8 cellular contexts compared by ENCODE assay signal in the genomic region with DNA sequence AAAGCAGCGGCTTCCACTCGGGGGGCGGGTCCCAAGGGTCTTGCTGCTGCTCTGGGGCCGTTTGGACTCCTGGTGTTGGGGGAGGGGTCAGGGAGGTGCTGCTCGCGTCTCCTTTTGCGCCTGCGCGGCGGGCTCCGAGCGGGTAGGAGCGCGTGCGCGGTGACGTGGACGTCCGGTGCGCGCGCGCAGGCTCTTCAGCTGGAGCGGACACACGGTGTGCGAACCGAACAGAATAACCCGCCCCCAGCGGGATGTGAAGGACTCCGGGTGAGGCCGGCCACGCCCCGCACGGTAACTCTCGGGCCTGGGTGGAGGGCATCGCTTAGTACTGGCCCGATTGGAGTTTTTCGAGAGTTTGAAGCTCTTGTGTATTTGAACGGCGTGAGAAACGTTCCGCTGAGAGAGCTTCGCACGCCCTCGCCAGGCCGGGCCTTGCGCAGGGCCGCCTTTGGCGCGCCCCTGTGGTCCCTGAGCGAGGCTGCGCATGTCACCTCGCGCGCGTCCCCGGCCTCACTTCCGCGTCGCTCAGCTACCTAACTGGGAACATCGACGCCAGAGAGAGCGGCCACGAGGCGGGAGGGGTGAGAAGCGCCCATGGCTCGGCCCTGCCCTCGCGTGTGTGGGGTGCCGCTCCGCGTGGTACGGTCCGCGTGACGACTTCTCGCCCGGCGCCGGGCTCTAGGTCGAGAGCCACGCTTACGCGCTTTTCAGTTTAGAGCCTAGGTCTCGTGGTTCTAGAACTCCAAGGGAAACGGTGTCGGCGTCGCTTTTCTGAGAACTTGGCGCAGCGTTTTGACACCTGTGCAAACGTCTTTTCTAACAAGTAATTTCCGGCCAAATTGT. TPM values are rescaled to one million over a fixed set of nuclear protein-coding genes. Genes with fewer than 3 reads are reported as not detected.
DNase-seq lines count a peak whose midpoint lies in the region; ATAC-seq and TF ChIP-seq lines count a peak whose summit lies in the region.

TSS of gene MGA (plus strand) at position 171 of the 843 bp plus-strand sequence.

- H3K27me3 Mint-ChIP-seq in activated CD8-positive, alpha-beta T cell treated with anti-CD3 and anti-CD28 coated beads for 36 hours: peaks cover 9% of the 10 kb centered on the region

- POLR2A ChIA-PET in BJ (lab: Charles Lee): interaction anchor here (0.6 kb wide), 2 partner anchors 538 to 1095 kb away, joined by 3 to 4 read pairs; partner anchors contain the start of gene CCDC32
- POLR2A ChIA-PET in activated CD8-positive, alpha-beta T cell treated with anti-CD3 and anti-CD28 coated beads for 36 hours (lab: Charles Lee): interaction anchor here (0.6 to 2.9 kb wide), 8 partner anchors 8 to 1069 kb away, joined by 3 to 17 read pairs (median 6); partner anchors contain the start of gene MAPKBP1

- peak within 1 kb of the TSS; percentile 55 for H3K4me3 ChIP-seq in BJ (ENCODE audit: low read depth, low read length)
- peak within 1 kb of the TSS; percentile 57 for H3K4me3 ChIP-seq in lung

- CTCF ChIA-PET in BJ (lab: Yijun Ruan, JAX): interaction anchor here (0.6 to 1.2 kb wide), 7 partner anchors 12 to 106 kb away, joined by 3 to 4 read pairs (median 3); no protein-coding TSS in a partner anchor
- CTCF ChIA-PET in activated CD8-positive, alpha-beta T cell treated with anti-CD3 and anti-CD28 coated beads for 36 hours (lab: Charles Lee): interaction anchor here (0.6 to 1.8 kb wide), 2 partner anchors 114 to 120 kb away, joined by 3 to 6 read pairs; partner anchors contain the start of gene MAPKBP1

- intact Hi-C loops in activated CD8-positive, alpha-beta T cell treated with anti-CD3 and anti-CD28 coated beads for 36 hours (cut with micrococcal nuclease): no loop called here

- peak; percentile 78 for ATAC-seq in HG03432 (IDR thresholded peaks at IDR 0.05; ENCODE audit: unreplicated experiment)
- ATAC-seq in activated CD8-positive, alpha-beta T cell treated with anti-CD3 and anti-CD28 coated beads for 36 hours: peak; percentile 88
- peak; percentile 85 for ATAC-seq in lung (ENCODE audit: insufficient read depth, low FRiP score)

- peaks cover 5% of the 10 kb centered on the region for H3K9me3 Mint-ChIP-seq in activated CD8-positive, alpha-beta T cell treated with anti-CD3 and anti-CD28 coated beads for 36 hours

- peak; percentile 54 for DNase-seq in BJ (ENCODE audit: low read depth)
- peak; percentile 33 for DNase-seq in NCI-H524 treated with DMSO at 0.1 percent for 48 hours (lab: John Stamatoyannopoulos, UW)
- DNase-seq in activated CD8-positive, alpha-beta T cell treated with anti-CD3 and anti-CD28 coated beads for 36 hours: peak; percentile 92
- peak; percentile 75 for DNase-seq in effector CD4-positive, alpha-beta T cell
- peak; percentile 88 for DNase-seq in lung (ENCODE audit: low spot score)
- peak; percentile 70 to 88 (median 86) for DNase-seq in stimulated activated CD4-positive, alpha-beta T cell treated with anti-CD3 and anti-CD28 coated beads, TNF-alpha, amount 100 ng/mL, for 4 hours (ENCODE audit: low read depth in 3 of 3)

- H3K27me3 ChIP-seq in BJ (ENCODE audit: control insufficient read depth, insufficient read depth, low read length) (no peaks in the 10 kb centered on the region; the same call in 1 of the 2 replicates), lung (ENCODE audit: control insufficient read depth, insufficient read depth) (no peaks in the 10 kb centered on the region)

- peak within 1 kb of the TSS; percentile 93 for H3K27ac Mint-ChIP-seq in activated CD8-positive, alpha-beta T cell treated with anti-CD3 and anti-CD28 coated beads for 36 hours

- TF ChIP-seq POLR2A in GM19193 (IDR thresholded peaks at IDR 0.05; ENCODE audit: extremely low read depth, insufficient read depth, insufficient read length): peak; percentile 84

- peak within 1 kb of the TSS; percentile 86 to 91 for H3K27ac ChIP-seq in lung (ENCODE audit: low read depth in 1 of 2, low read length in 1 of 2)

- WGBS in lung, 2 donors: 1 to 2% methylated on average over 93 of the region's 93 CpGs

- no peaks in the 10 kb centered on the region for H3K9me3 ChIP-seq in lung (ENCODE audit: control insufficient read depth in 2 of 2, insufficient read depth in 1 of 2, low read length in 1 of 2)

- no peaks in the 10 kb centered on the region for H3K36me3 ChIP-seq in BJ (ENCODE audit: control insufficient read depth, insufficient read depth, low read length)
- no peaks in the 10 kb centered on the region for H3K36me3 ChIP-seq in lung (ENCODE audit: control insufficient read depth in 2 of 2, insufficient read depth in 2 of 2, low read length in 2 of 2)

- TF ChIP-seq CTCF in BJ (IDR thresholded peaks at IDR 0.05; ENCODE audit: insufficient read depth, low read depth, low read length): 0 out of 2 replicates have a peak, but pooled peaks have one; percentile 16
- no peak for TF ChIP-seq CTCF in activated CD8-positive, alpha-beta T cell treated with anti-CD3 and anti-CD28 coated beads for 36 hours (IDR thresholded peaks at IDR 0.05)
- TF ChIP-seq CTCF in lung (IDR thresholded peaks at IDR 0.05; ENCODE audit: control extremely low read depth, extremely low read depth): no peak

- peaks cover 0 to 9% of the 10 kb centered on the region in 2 donors for H3K4me1 ChIP-seq in lung (ENCODE audit: control insufficient read depth in 2 of 2, insufficient read depth in 2 of 2, low read length in 2 of 2)

- peaks cover 6% of the 10 kb centered on the region for H3K36me3 Mint-ChIP-seq in activated CD8-positive, alpha-beta T cell treated with anti-CD3 and anti-CD28 coated beads for 36 hours (ENCODE audit: low read depth)

- H3K4me1 Mint-ChIP-seq in activated CD8-positive, alpha-beta T cell treated with anti-CD3 and anti-CD28 coated beads for 36 hours (ENCODE audit: low read depth): peaks cover 44% of the 10 kb centered on the region

- peak within 1 kb of the TSS; percentile 85 for H3K4me3 Mint-ChIP-seq in activated CD8-positive, alpha-beta T cell treated with anti-CD3 and anti-CD28 coated beads for 36 hours

RNA-seq across cellular contexts. Expression of gene MGA, which starts in this region (rescaled TPM):
- polyA plus RNA-seq in BJ (2011; rRNA removed) (4.7 and 8.0 TPM in 2 replicates), lung (1 to 10 TPM; 2.7 to 4.6 TPM)
- polyA minus RNA-seq in BJ (2011; rRNA and poly(A)+ RNA removed): 23.9 and 26.1 TPM in 2 replicates
- 10 to 100 TPM; 30.7 to 32.6 TPM for total RNA-seq in activated CD8-positive, alpha-beta T cell treated with anti-CD3 and anti-CD28 coated beads for 36 hours
- total RNA-seq in lung: 10 to 100 TPM; 23.7 to 86.2 TPM

Comparison
In these comparisons a context has a peak if more than half of its experiments do, and no peak if none do; other contexts are left out.
1. Peak in every context shown above with its lines: DNase-seq, ATAC-seq, H3K4me3 ChIP-seq and H3K27ac ChIP-seq.
2. DNase-seq: peak in every context shown above with its lines; median percentile 92 in activated CD8-positive, alpha-beta T cell treated with anti-CD3 and anti-CD28 coated beads for 36 hours; 88 in lung; 86 in stimulated activated CD4-positive, alpha-beta T cell treated with anti-CD3 and anti-CD28 coated beads, TNF-alpha, amount 100 ng/mL, for 4 hours; 75 in effector CD4-positive, alpha-beta T cell; 54 in BJ; 33 in NCI-H524 treated with DMSO at 0.1 percent for 48 hours.